1 cellular context compared by ENCODE assay signal in genomic region chr5:76755779-76756637, GRCh38.
TF ChIP-seq lines count a peak whose summit lies in the region.

No MANE protein-coding gene starts in this region.

TF ChIP-seq in HepG2, 621 proteins besides CTCF, POLR2A, EP300 and RAD21 (continued from another document and continues in another):
- TF ChIP-seq ZUFSP (CRISPR knock-in tag; IDR thresholded peaks at IDR 0.05; ENCODE audit: borderline replicate concordance) (no peak), GZF1 (CRISPR knock-in tag; IDR thresholded peaks at IDR 0.05) (no peak), ZNF713 (CRISPR knock-in tag; IDR thresholded peaks at IDR 0.05) (no peak), PITX1 (CRISPR knock-in tag; IDR thresholded peaks at IDR 0.05) (0 out of 2 replicates have a peak, but pooled peaks have one; percentile 8), CREB1 (IDR thresholded peaks at IDR 0.05) (no peak), CREB1 (CRISPR knock-in tag; IDR thresholded peaks at IDR 0.05) (0 out of 2 replicates have a peak, but pooled peaks have one; percentile 8), MBNL3 (CRISPR knock-in tag; conservative IDR thresholded peaks at IDR 0.05) (no peak), IRF1 (CRISPR knock-in tag; IDR thresholded peaks at IDR 0.05; ENCODE audit: low read depth) (no peak), ASH2L (IDR thresholded peaks at IDR 0.05; ENCODE audit: insufficient read length, low read depth, low read length) (peak; percentile 56), BATF2 (CRISPR knock-in tag; IDR thresholded peaks at IDR 0.05) (no peak), POGK (CRISPR knock-in tag; conservative IDR thresholded peaks at IDR 0.05) (0 out of 2 replicates have a peak, but pooled peaks have one; percentile 1), ZNF775 (CRISPR knock-in tag; IDR thresholded peaks at IDR 0.05; ENCODE audit: borderline replicate concordance) (0 out of 2 replicates have a peak, but pooled peaks have one; percentile 81), ZNF777 (CRISPR knock-in tag; IDR thresholded peaks at IDR 0.05) (no peak), MEIS2 (CRISPR knock-in tag; IDR thresholded peaks at IDR 0.05) (no peak), KAT8 (CRISPR knock-in tag; IDR thresholded peaks at IDR 0.05) (peak; percentile 64), MXD3 (CRISPR knock-in tag; IDR thresholded peaks at IDR 0.05) (0 out of 2 replicates have a peak, but pooled peaks have one; percentile 42), ZNF652 (CRISPR knock-in tag; IDR thresholded peaks at IDR 0.05; ENCODE audit: borderline replicate concordance, low read depth) (no peak), MTA1 (CRISPR knock-in tag; IDR thresholded peaks at IDR 0.05; ENCODE audit: borderline replicate concordance) (no peak), SOX6 (IDR thresholded peaks at IDR 0.05) (no peak), SOX6 (CRISPR knock-in tag; IDR thresholded peaks at IDR 0.05) (peak; percentile 26; the same call in 1 of the 2 replicates), ZFX (CRISPR knock-in tag; IDR thresholded peaks at IDR 0.05; ENCODE audit: low read depth) (peak; percentile 65), CEBPG (CRISPR knock-in tag; IDR thresholded peaks at IDR 0.05) (0 out of 2 replicates have a peak, but pooled peaks have one; percentile 16), DRAP1 (CRISPR knock-in tag; IDR thresholded peaks at IDR 0.05) (peak; percentile 76), SAP130 (CRISPR knock-in tag; IDR thresholded peaks at IDR 0.05; ENCODE audit: low read depth) (no peak), ZNF235 (CRISPR knock-in tag; IDR thresholded peaks at IDR 0.05; ENCODE audit: borderline replicate concordance) (no peak), REST (IDR thresholded peaks at IDR 0.05; ENCODE audit: borderline replicate concordance in 1 of 2, low read depth in 1 of 2, low read length in 2 of 2) (peak in 1 of 2 experiments; percentile 51; a peak in 2 of 4 replicates), PHF8 (CRISPR knock-in tag; IDR thresholded peaks at IDR 0.05) (peak; percentile 77), ZNF839 (CRISPR knock-in tag; IDR thresholded peaks at IDR 0.05; ENCODE audit: borderline replicate concordance) (no peak), SNAI1 (CRISPR knock-in tag; IDR thresholded peaks at IDR 0.05; ENCODE audit: borderline replicate concordance) (no peak), CEBPB (IDR thresholded peaks at IDR 0.05; ENCODE audit: borderline replicate concordance, low read depth, low read length) (no peak), HNF4A (CRISPR knock-in tag; IDR thresholded peaks at IDR 0.05) (peak; percentile 29; the same call in 1 of the 2 replicates), ZNF574 (CRISPR knock-in tag; IDR thresholded peaks at IDR 0.05) (peak; percentile 22; the same call in 1 of the 2 replicates), SRF (IDR thresholded peaks at IDR 0.05; ENCODE audit: low read depth, low read length) (no peak), ZNF569 (CRISPR knock-in tag; IDR thresholded peaks at IDR 0.05; ENCODE audit: borderline replicate concordance) (no peak), YEATS2 (CRISPR knock-in tag; IDR thresholded peaks at IDR 0.05; ENCODE audit: borderline replicate concordance) (no peak), ELF3 (CRISPR knock-in tag; IDR thresholded peaks at IDR 0.05) (0 out of 2 replicates have a peak, but pooled peaks have one; percentile 9), ZMYM4 (CRISPR knock-in tag; IDR thresholded peaks at IDR 0.05) (peak; percentile 79), ZNF564 (CRISPR knock-in tag; IDR thresholded peaks at IDR 0.05) (no peak), ARID4A (CRISPR knock-in tag; IDR thresholded peaks at IDR 0.05; ENCODE audit: borderline replicate concordance) (peak; percentile 44; the same call in 1 of the 2 replicates), HNF4G (IDR thresholded peaks at IDR 0.05; ENCODE audit: borderline replicate concordance, low read depth, low read length) (no peak; the same call in 1 of the 2 replicates), HNF4G (CRISPR knock-in tag; IDR thresholded peaks at IDR 0.05; ENCODE audit: borderline replicate concordance, low read depth) (no peak), ZNF615 (CRISPR knock-in tag; IDR thresholded peaks at IDR 0.05; ENCODE audit: borderline replicate concordance) (0 out of 2 replicates have a peak, but pooled peaks have one; percentile 19), RORA (CRISPR knock-in tag; IDR thresholded peaks at IDR 0.05) (0 out of 2 replicates have a peak, but pooled peaks have one; percentile 17), ZNF770 (CRISPR knock-in tag; IDR thresholded peaks at IDR 0.05) (peak; percentile 25; the same call in 1 of the 2 replicates), ZNF724P (CRISPR knock-in tag; IDR thresholded peaks at IDR 0.05; ENCODE audit: borderline replicate concordance) (no peak), FOXA3 (CRISPR knock-in tag; IDR thresholded peaks at IDR 0.05) (peak; percentile 5; the same call in 1 of the 2 replicates)
